9 cellular contexts compared by ENCODE assay signal in the genomic region with DNA sequence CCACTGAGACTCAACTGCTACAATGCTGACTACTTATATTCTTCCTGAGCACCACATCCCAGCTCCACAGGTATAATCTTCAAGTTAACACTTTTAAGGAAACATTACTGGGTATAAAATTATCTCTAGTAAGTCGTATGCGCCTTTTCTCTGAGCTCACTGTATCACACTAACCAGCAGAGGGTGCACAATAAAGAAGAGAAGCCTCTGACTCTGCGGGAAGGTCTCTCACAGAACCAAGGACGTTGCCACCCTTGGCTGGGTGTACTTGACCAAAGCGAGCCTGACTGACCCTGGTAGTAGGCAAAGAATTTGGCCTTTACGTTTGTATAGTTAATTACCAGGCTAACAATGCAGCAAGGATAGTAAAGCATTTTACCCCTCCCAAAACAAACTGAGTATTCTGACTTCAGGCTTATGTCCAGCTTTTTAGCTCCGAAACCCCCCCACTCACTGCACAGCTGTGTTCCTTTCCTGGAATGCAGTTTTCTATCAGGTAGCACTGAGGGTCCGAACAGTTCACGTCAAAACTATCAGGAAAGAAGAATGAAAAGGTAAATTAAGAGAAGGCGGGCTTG. TPM values are rescaled to one million over a fixed set of nuclear protein-coding genes. Genes with fewer than 3 reads are reported as not detected.
DNase-seq lines count a peak whose midpoint lies in the region; ATAC-seq, FAIRE-seq and TF ChIP-seq lines count a peak whose summit lies in the region.
"Had no signal": no experiment of that assay in that cellular context is flagged by ENCODE, and none has a peak within 500 bp of the region (broad histone marks: within the 10 kb centered on the region; RNA-seq: fewer than 3 reads in every experiment).

Gene BTBD18, minus strand, starts transcription at position 144 of the 578 bp plus-strand sequence. CDS start 631 bp downstream, outside the sequence.

- in situ Hi-C loops in Caki2 (cut with HindIII; ENCODE audit: low pct_unique_long_range_greater_than_20kb, low sequenced_read_pairs), result no loop called here

- 29 to 31% methylated on average over 10 of the region's 10 CpGs for WGBS in pancreas, 2 donors

- H3K9ac ChIP-seq in SK-N-MC (ENCODE audit: insufficient read length), result no peak within 1 kb of the TSS
- H3K9ac ChIP-seq: KMS-11 had no signal

- no peaks in the 10 kb centered on the region for H3K9me3 ChIP-seq in SK-N-MC (ENCODE audit: low read depth, low read length)
- no peaks in the 10 kb centered on the region for H3K9me3 ChIP-seq in pancreas

- H3K4me3 ChIP-seq in SK-N-MC (no peak within 1 kb of the TSS), pancreas (no peak within 1 kb of the TSS)

- peaks cover 0 to 5% (median 4%) of the 10 kb centered on the region in 3 donors for H3K4me1 ChIP-seq in pancreas

- no peaks in the 10 kb centered on the region for H3K27me3 ChIP-seq in pancreas

- peak; percentile 27 for DNase-seq in Caki2 (ENCODE audit: low read depth)
- no peak for DNase-seq in SK-N-MC (ENCODE audit: low read depth, low spot score)
- DNase-seq in fibroblast of peridontal ligament (ENCODE audit: extremely low read depth), result peak; percentile 60
- DNase-seq in pancreas, result peak in 4 of 6 donors; percentile 40 to 62 (median 54)
- no peak for DNase-seq in NCI-H446 treated with DMSO at 0.1 percent for 48 hours (lab: John Stamatoyannopoulos, UW)

- peak; percentile 52 for ATAC-seq in HG02870 (IDR thresholded peaks at IDR 0.05; ENCODE audit: unreplicated experiment)
- ATAC-seq in pancreas, result peak; percentile 91 to 100 (median 97)
- ATAC-seq in HG03457 (IDR thresholded peaks at IDR 0.05; ENCODE audit: unreplicated experiment), result no peak
- ATAC-seq in HG02571 (IDR thresholded peaks at IDR 0.05; ENCODE audit: unreplicated experiment), result no peak

- peak in 3 of 4 donors; percentile 33 to 36 (median 35) for TF ChIP-seq CTCF in pancreas (IDR thresholded peaks at IDR 0.05)

- intact Hi-C loops in pancreas (cut with DNase I), result loop anchor here in 1 of 3 donors (5.0 kb wide), 1 partner anchor 51 kb away; no protein-coding TSS in a partner anchor

- no peaks in the 10 kb centered on the region for H3K36me3 ChIP-seq in SK-N-MC (ENCODE audit: insufficient read depth, low read length)
- H3K36me3 ChIP-seq in pancreas, result no peaks in the 10 kb centered on the region

- H3K27ac ChIP-seq in SK-N-MC, result 0 out of 2 replicates have a peak within 1 kb of the TSS, but pooled peaks have one; percentile 25
- no peak within 1 kb of the TSS for H3K27ac ChIP-seq in pancreas
- H3K27ac ChIP-seq: KMS-11 had no signal

- FAIRE-seq in pancreas (lab: Jason Lieb, UNC), result no peak

RNA-seq across cellular contexts. Expression of gene BTBD18, which starts in this region (rescaled TPM):
- total RNA-seq in Caki2 (2014; rRNA removed; shearing (Covaris generic); ENCODE audit: low replicate concordance), result not detected in 2 replicates
- not detected for total RNA-seq in pancreas
- under 1 TPM in 1 of 2 donors, not detected in 1; 0.05 TPM for polyA plus RNA-seq in pancreas

Comparison
In these comparisons a context has a peak if more than half of its experiments do, and no peak if none do; other contexts are left out.
1. Peak in DNase-seq in Caki2; RNA of the gene not detected or under 1 TPM.
2. Peak in DNase-seq and ATAC-seq in pancreas; RNA of the gene not detected or under 1 TPM.